In the genomic region with DNA sequence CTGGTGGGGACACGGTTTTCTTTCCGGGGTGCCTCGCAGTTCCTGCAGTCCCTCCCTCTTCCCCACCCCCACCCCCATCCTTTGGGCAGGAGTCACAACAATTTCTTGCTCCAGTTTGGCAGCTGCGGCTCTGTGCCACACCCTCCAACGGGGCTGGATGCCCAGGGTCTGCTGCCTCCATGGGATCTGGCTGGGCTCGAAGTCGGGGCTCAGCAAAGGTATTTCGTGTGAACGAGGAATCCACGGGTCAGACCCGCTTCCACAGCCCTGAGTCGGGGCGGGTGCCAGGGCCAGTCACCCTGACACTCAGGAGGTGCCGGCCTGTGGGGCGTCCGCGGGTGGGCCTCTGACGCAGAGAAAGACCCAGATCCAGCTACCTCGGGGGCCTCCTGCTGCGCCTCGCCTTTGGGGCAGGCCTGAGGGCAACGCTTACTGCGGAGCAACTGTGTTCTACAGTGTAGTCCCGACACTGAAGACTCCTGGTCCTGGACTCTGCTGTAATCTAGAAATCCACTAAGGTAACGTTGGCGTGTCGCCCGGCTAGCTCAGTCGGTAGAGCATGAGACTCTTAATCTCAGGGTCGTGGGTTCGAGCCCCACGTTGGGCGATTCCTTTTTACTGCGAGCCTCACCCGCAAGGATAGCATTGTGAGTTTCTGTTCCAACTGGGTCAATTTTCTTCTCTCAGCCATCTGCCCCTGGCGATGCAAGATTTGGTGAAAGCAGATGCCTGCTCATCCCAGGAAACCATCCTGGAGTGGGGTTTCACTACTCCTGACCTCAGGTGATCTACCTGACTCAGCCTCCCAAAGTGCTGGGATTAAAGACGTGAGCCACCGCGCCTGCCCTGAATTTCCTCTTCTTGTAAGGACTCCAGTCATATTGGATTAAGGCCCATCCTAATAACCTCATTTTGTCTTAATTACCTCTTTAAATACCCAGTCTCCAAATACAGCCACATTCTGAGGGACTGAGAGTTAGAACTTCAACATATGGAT, we compare ENCODE assay signal across 9 cellular contexts.
A peak's percentile ranks its signal among the peaks of the same experiment; 100 is the strongest.
DNase-seq lines count a peak whose midpoint lies in the region; ATAC-seq and TF ChIP-seq lines count a peak whose summit lies in the region.
"Had no signal": no experiment of that assay in that cellular context is flagged by ENCODE, and none has a peak within 500 bp of the region (broad histone marks: within the 10 kb centered on the region; RNA-seq: fewer than 3 reads in every experiment).

No MANE protein-coding gene starts in this region.

- H3K4me3 ChIP-seq in OCI-LY1 (ENCODE audit: low read depth, low read length, poor library complexity, severe bottlenecking), result no peak overlapping the region
- H3K4me3 ChIP-seq in epithelial cell of esophagus (ENCODE audit: low read length), result peak overlapping the region; percentile 4
- H3K4me3 ChIP-seq: ascending aorta had no signal

- ATAC-seq in stimulated activated naive B cell treated with anti-CD40 and anti-IgM and Interleukin-4, amounts not matched to agents 10 μg/mL and 1 μg/mL and 100 μg/mL, for 72 hours (replicated peaks), result no peak

- peaks cover 2 to 3% of the 10 kb centered on the region in 2 donors for H3K36me3 Mint-ChIP-seq in stimulated activated naive B cell treated with anti-CD40 and anti-IgM and Interleukin-4, amounts not matched to agents 10 μg/mL and 1 μg/mL and 100 μg/mL, for 72 hours

- no peaks in the 10 kb centered on the region; the same call in 1 of the 2 replicates for H3K27me3 ChIP-seq in OCI-LY1 (ENCODE audit: insufficient read depth, low read length)

- DNase-seq in activated T-cell treated with anti-CD3 and anti-CD28 coated beads for 48 hours (ENCODE audit: low read depth), result peak; percentile 74
- no peak for DNase-seq in activated T-cell treated with anti-CD3 and anti-CD28 coated beads for 4 hours
- peak; percentile 70 for DNase-seq in epithelial cell of esophagus (ENCODE audit: low read depth)
- DNase-seq in stimulated activated naive B cell treated with anti-CD40 and anti-IgM and Interleukin-4, amounts not matched to agents 10 μg/mL and 1 μg/mL and 100 μg/mL, for 72 hours, result no peak
- no peak for DNase-seq in nucleus accumbens (lab: John Stamatoyannopoulos, UW)
- DNase-seq in central memory CD4-positive, alpha-beta T cell, result no peak
- DNase-seq in AG08395 (ENCODE audit: low spot score), result no peak

- peaks cover 26 to 32% of the 10 kb centered on the region in 2 donors for H3K4me1 Mint-ChIP-seq in stimulated activated naive B cell treated with anti-CD40 and anti-IgM and Interleukin-4, amounts not matched to agents 10 μg/mL and 1 μg/mL and 100 μg/mL, for 72 hours

- no peaks in the 10 kb centered on the region for H3K9me3 ChIP-seq in OCI-LY1 (ENCODE audit: low read length)
- H3K9me3 ChIP-seq: ascending aorta had no signal

- no peaks in the 10 kb centered on the region for H3K9me2 ChIP-seq in OCI-LY1 (ENCODE audit: low read depth, low read length)

- H3K4me1 ChIP-seq in OCI-LY1 (ENCODE audit: insufficient read depth, low read length, severe bottlenecking), result peaks cover 31% of the 10 kb centered on the region

- no peaks in the 10 kb centered on the region for H3K79me2 ChIP-seq in OCI-LY1 (ENCODE audit: insufficient read depth, low read length)

- H4K20me1 ChIP-seq in OCI-LY1 (ENCODE audit: insufficient read depth, low read length), result no peaks in the 10 kb centered on the region

- H3K27ac Mint-ChIP-seq in stimulated activated naive B cell treated with anti-CD40 and anti-IgM and Interleukin-4, amounts not matched to agents 10 μg/mL and 1 μg/mL and 100 μg/mL, for 72 hours, result peak overlapping the region; percentile 81

- peak overlapping the region in 1 of 2 donors; percentile 13 for H3K4me3 Mint-ChIP-seq in stimulated activated naive B cell treated with anti-CD40 and anti-IgM and Interleukin-4, amounts not matched to agents 10 μg/mL and 1 μg/mL and 100 μg/mL, for 72 hours

- H3K9ac ChIP-seq in OCI-LY1 (ENCODE audit: low read length), result no peak overlapping the region

- no peaks in the 10 kb centered on the region for H3K9me3 Mint-ChIP-seq in stimulated activated naive B cell treated with anti-CD40 and anti-IgM and Interleukin-4, amounts not matched to agents 10 μg/mL and 1 μg/mL and 100 μg/mL, for 72 hours

- H3K27ac ChIP-seq in OCI-LY1 (ENCODE audit: low read depth, low read length, poor library complexity, severe bottlenecking), result no peak overlapping the region
- H3K27ac ChIP-seq: ascending aorta had no signal

- no peaks in the 10 kb centered on the region for H3F3A ChIP-seq in OCI-LY1 (ENCODE audit: insufficient read depth, low read length)

- TF ChIP-seq CTCF in OCI-LY1 (IDR thresholded peaks at IDR 0.05; ENCODE audit: low read length) (no peak), epithelial cell of esophagus (IDR thresholded peaks at IDR 0.05; ENCODE audit: insufficient read depth, low read depth, low read length, missing control alignments) (no peak)

- H3K27me3 Mint-ChIP-seq in stimulated activated naive B cell treated with anti-CD40 and anti-IgM and Interleukin-4, amounts not matched to agents 10 μg/mL and 1 μg/mL and 100 μg/mL, for 72 hours, result peaks cover 68 to 85% of the 10 kb centered on the region in 2 donors

- no peaks in the 10 kb centered on the region for H3K36me3 ChIP-seq in OCI-LY1 (ENCODE audit: insufficient read depth, low read length)
- H3K36me3 ChIP-seq: ascending aorta had no signal

- H2AFZ ChIP-seq in OCI-LY1 (ENCODE audit: low read length), result no peak overlapping the region

- H3K4me2 ChIP-seq in OCI-LY1 (ENCODE audit: low read length), result peak overlapping the region; percentile 27; the same call in 1 of the 2 replicates

Comparison
In these comparisons a context has a peak if more than half of its experiments do, and no peak if none do; other contexts are left out.
1. DNase-seq: peak in activated T-cell treated with anti-CD3 and anti-CD28 coated beads for 48 hours (single experiment) and epithelial cell of esophagus (single experiment); none in activated T-cell treated with anti-CD3 and anti-CD28 coated beads for 4 hours (single experiment), stimulated activated naive B cell treated with anti-CD40 and anti-IgM and Interleukin-4, amounts not matched to agents 10 μg/mL and 1 μg/mL and 100 μg/mL, for 72 hours (single experiment), nucleus accumbens (0 of 56), central memory CD4-positive, alpha-beta T cell (single experiment) and AG08395 (single experiment).